22 cellular contexts compared by ENCODE assay signal in the genomic region with DNA sequence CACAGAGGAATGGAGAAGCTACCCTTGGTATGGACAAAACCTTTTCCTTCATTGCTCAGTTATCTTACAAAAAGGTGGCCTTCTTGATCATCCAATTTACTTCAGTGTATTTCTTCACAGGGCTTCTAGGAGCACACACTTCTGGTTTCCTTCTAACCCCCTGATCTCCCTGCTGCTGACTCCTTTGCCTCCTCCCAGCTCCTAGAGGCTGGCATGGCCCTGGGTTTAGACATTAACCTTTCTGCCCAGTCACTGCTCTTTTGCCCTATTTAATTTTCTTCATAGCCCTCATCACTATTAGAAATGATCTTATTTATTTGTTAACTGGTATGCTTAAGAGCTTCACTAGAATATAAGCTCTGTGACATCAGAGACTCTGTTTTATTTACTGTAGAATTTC.
DNase-seq lines count a peak whose midpoint lies in the region; ATAC-seq, FAIRE-seq and TF ChIP-seq lines count a peak whose summit lies in the region.
"Had no signal": no experiment of that assay in that cellular context is flagged by ENCODE, and none has a peak within 500 bp of the region (broad histone marks: within the 10 kb centered on the region; RNA-seq: fewer than 3 reads in every experiment).

No MANE protein-coding gene starts in this region.

- H4K20me1 ChIP-seq in astrocyte (ENCODE audit: insufficient read depth, low read length): no peaks in the 10 kb centered on the region

- H3K79me2 ChIP-seq in astrocyte (ENCODE audit: insufficient read depth, low read length): no peaks in the 10 kb centered on the region

- no peak for ATAC-seq in aorta (ENCODE audit: low FRiP score)
- ATAC-seq: HepG2, K562 had no signal

- TF ChIP-seq CTCF in astrocyte (IDR thresholded peaks at IDR 0.05; ENCODE audit: insufficient read depth, low read depth, low read length) (no peak), type B pancreatic cell (conservative IDR thresholded peaks at IDR 0.05) (no peak)

- no peak overlapping the region for H3K4me3 Mint-ChIP-seq in astrocyte (ENCODE audit: unreplicated experiment)
- no peak overlapping the region for H3K4me3 Mint-ChIP-seq in type B pancreatic cell
- H3K4me3 Mint-ChIP-seq in activated naive CD4-positive, alpha-beta T cell treated with anti-CD3 and anti-CD28 coated beads, Interleukin-2, amount 10 ng/mL, durations not matched to agents 7 days and 5 days: no peak overlapping the region

- no peak for FAIRE-seq in astrocyte (lab: Jason Lieb, UNC)
- FAIRE-seq: GM12892, HepG2, K562 had no signal

- H3K9ac ChIP-seq in astrocyte (ENCODE audit: low read length) (peak overlapping the region; percentile 42), skeletal muscle tissue (ENCODE audit: low read depth in 1 of 3, low read length in 3 of 3) (no peak overlapping the region)

- no peak overlapping the region for H2AFZ ChIP-seq in astrocyte (ENCODE audit: low read depth, low read length)

- H3K27me3 Mint-ChIP-seq in astrocyte (ENCODE audit: low read depth, unreplicated experiment): peaks cover 2% of the 10 kb centered on the region
- H3K27me3 Mint-ChIP-seq in type B pancreatic cell: no peaks in the 10 kb centered on the region
- H3K27me3 Mint-ChIP-seq in activated naive CD4-positive, alpha-beta T cell treated with anti-CD3 and anti-CD28 coated beads, Interleukin-2, amount 10 ng/mL, durations not matched to agents 7 days and 5 days: no peaks in the 10 kb centered on the region

- H3K27ac ChIP-seq in astrocyte (ENCODE audit: low read depth, low read length) (peak overlapping the region; percentile 64), skeletal muscle tissue (ENCODE audit: low read depth, low read length) (peak overlapping the region; percentile 39), aorta (ENCODE audit: low read depth in 1 of 2, low read length in 2 of 2) (no peak overlapping the region)

- H3K27ac Mint-ChIP-seq in astrocyte (ENCODE audit: unreplicated experiment) (peak overlapping the region; percentile 8), type B pancreatic cell (no peak overlapping the region)
- no peak overlapping the region for H3K27ac Mint-ChIP-seq in activated naive CD4-positive, alpha-beta T cell treated with anti-CD3 and anti-CD28 coated beads, Interleukin-2, amount 10 ng/mL, durations not matched to agents 7 days and 5 days

- peak overlapping the region; percentile 49 for H3K4me2 ChIP-seq in astrocyte (ENCODE audit: low read length)

- no peaks in the 10 kb centered on the region for H3K36me3 ChIP-seq in astrocyte (ENCODE audit: insufficient read depth, low read length)
- H3K36me3 ChIP-seq in skeletal muscle tissue (ENCODE audit: control insufficient read depth in 3 of 3, insufficient read depth in 3 of 3, low read length in 3 of 3): no peaks in the 10 kb centered on the region
- H3K36me3 ChIP-seq in aorta (ENCODE audit: control insufficient read depth in 1 of 2, insufficient read depth in 2 of 2, low read length in 1 of 2): no peaks in the 10 kb centered on the region
- H3K36me3 ChIP-seq: BE2C, MG63 had no signal

- peak; percentile 62 for DNase-seq in Caki2 (ENCODE audit: low read depth)
- DNase-seq in astrocyte (ENCODE audit: low read depth): no peak
- DNase-seq in kidney tubule cell (ENCODE audit: low spot score): peak; percentile 38
- no peak for DNase-seq in stimulated activated CD4-positive, alpha-beta T cell treated with anti-CD3 and anti-CD28 coated beads, Interleukin-2, amount 100 ng/mL, for 24 hours
- DNase-seq in type B pancreatic cell (ENCODE audit: extremely low spot score, unreplicated experiment): no peak
- no peak for DNase-seq in activated naive CD4-positive, alpha-beta T cell treated with anti-CD3 and anti-CD28 coated beads, Interleukin-2, amount 10 ng/mL, durations not matched to agents 7 days and 5 days
- no peak for DNase-seq in aorta
- DNase-seq: BE2C, DMS153, DND-41, NCI-H1048, NCI-H1417, NCI-H1694, NCI-H2029 treated with DMSO at 0.1 percent for 48 hours, NCI-H526 treated with DMSO at 0.1 percent for 48 hours, RPMI8226, SHP77 had no signal

- intact Hi-C loops in aorta (cut with DNase I): loop anchor here (10.0 kb wide), 1 partner anchor 175 kb away; a partner anchor contains a TSS

- CTCF ChIA-PET in activated naive CD4-positive, alpha-beta T cell treated with anti-CD3 and anti-CD28 coated beads, Interleukin-2, amount 10 ng/mL, durations not matched to agents 7 days and 5 days (lab: Charles Lee): interaction anchor here (1.1 kb wide), 2 partner anchors 9 to 17 kb away, joined by 3 to 4 read pairs; no protein-coding TSS in a partner anchor

- H3K9me3 Mint-ChIP-seq in astrocyte (ENCODE audit: unreplicated experiment) (no peaks in the 10 kb centered on the region), type B pancreatic cell (no peaks in the 10 kb centered on the region)
- no peaks in the 10 kb centered on the region for H3K9me3 Mint-ChIP-seq in activated naive CD4-positive, alpha-beta T cell treated with anti-CD3 and anti-CD28 coated beads, Interleukin-2, amount 10 ng/mL, durations not matched to agents 7 days and 5 days

- H3K4me1 Mint-ChIP-seq in astrocyte (ENCODE audit: low read depth, unreplicated experiment): peaks cover 9% of the 10 kb centered on the region
- peaks cover 8% of the 10 kb centered on the region for H3K4me1 Mint-ChIP-seq in type B pancreatic cell (ENCODE audit: unreplicated experiment)
- H3K4me1 Mint-ChIP-seq in activated naive CD4-positive, alpha-beta T cell treated with anti-CD3 and anti-CD28 coated beads, Interleukin-2, amount 10 ng/mL, durations not matched to agents 7 days and 5 days: peaks cover 52% of the 10 kb centered on the region

- H3K36me3 Mint-ChIP-seq in astrocyte (ENCODE audit: low read depth, unreplicated experiment) (no peaks in the 10 kb centered on the region), type B pancreatic cell (no peaks in the 10 kb centered on the region)
- H3K36me3 Mint-ChIP-seq in activated naive CD4-positive, alpha-beta T cell treated with anti-CD3 and anti-CD28 coated beads, Interleukin-2, amount 10 ng/mL, durations not matched to agents 7 days and 5 days: no peaks in the 10 kb centered on the region

- H3K9me3 ChIP-seq in astrocyte (ENCODE audit: insufficient read depth, low read depth, low read length) (no peaks in the 10 kb centered on the region), skeletal muscle tissue (ENCODE audit: control insufficient read depth in 3 of 3, low read length in 3 of 3) (no peaks in the 10 kb centered on the region), aorta (ENCODE audit: control insufficient read depth, low read length) (no peaks in the 10 kb centered on the region)
- H3K9me3 ChIP-seq: BE2C had no signal

- in situ Hi-C loops in Caki2 (cut with HindIII; ENCODE audit: low pct_unique_long_range_greater_than_20kb, low sequenced_read_pairs): no loop called here

- H3K4me1 ChIP-seq in astrocyte (ENCODE audit: insufficient read depth, low read length): peaks cover 26% of the 10 kb centered on the region
- H3K4me1 ChIP-seq in skeletal muscle tissue (ENCODE audit: control insufficient read depth in 3 of 3, insufficient read depth in 3 of 3, low read length in 3 of 3): peaks cover 0 to 12% (median 0%) of the 10 kb centered on the region in 3 donors
- H3K4me1 ChIP-seq in aorta (ENCODE audit: control insufficient read depth in 1 of 2, insufficient read depth in 2 of 2, low read length in 2 of 2): no peaks in the 10 kb centered on the region
- H3K4me1 ChIP-seq: BE2C had no signal

- H3K27me3 ChIP-seq in astrocyte (ENCODE audit: insufficient read depth, low read length) (no peaks in the 10 kb centered on the region), skeletal muscle tissue (ENCODE audit: control insufficient read depth in 3 of 3, insufficient read depth in 3 of 3, low read length in 3 of 3) (no peaks in the 10 kb centered on the region), aorta (ENCODE audit: control insufficient read depth in 1 of 2, insufficient read depth in 2 of 2, low read length in 1 of 2) (no peaks in the 10 kb centered on the region)
- H3K27me3 ChIP-seq: BE2C, MG63 had no signal

- no peak overlapping the region for H3K4me3 ChIP-seq in astrocyte (ENCODE audit: insufficient read depth, low read depth, low read length)
- no peak overlapping the region for H3K4me3 ChIP-seq in skeletal muscle tissue (ENCODE audit: low read length in 3 of 3)
- H3K4me3 ChIP-seq in aorta (ENCODE audit: low read length in 2 of 2): no peak overlapping the region
- H3K4me3 ChIP-seq: K562, MG63 had no signal

Comparison
In these comparisons a context has a peak if more than half of its experiments do, and no peak if none do; other contexts are left out.
1. DNase-seq: peak in Caki2 (single experiment) and kidney tubule cell (single experiment); none in astrocyte (single experiment), stimulated activated CD4-positive, alpha-beta T cell treated with anti-CD3 and anti-CD28 coated beads, Interleukin-2, amount 100 ng/mL, for 24 hours (0 of 2), type B pancreatic cell (single experiment), activated naive CD4-positive, alpha-beta T cell treated with anti-CD3 and anti-CD28 coated beads, Interleukin-2, amount 10 ng/mL, durations not matched to agents 7 days and 5 days (single experiment) and aorta (0 of 2).
2. H3K27ac ChIP-seq: peak in astrocyte (single experiment) and skeletal muscle tissue (single experiment); none in aorta (0 of 2).